In the genomic region with DNA sequence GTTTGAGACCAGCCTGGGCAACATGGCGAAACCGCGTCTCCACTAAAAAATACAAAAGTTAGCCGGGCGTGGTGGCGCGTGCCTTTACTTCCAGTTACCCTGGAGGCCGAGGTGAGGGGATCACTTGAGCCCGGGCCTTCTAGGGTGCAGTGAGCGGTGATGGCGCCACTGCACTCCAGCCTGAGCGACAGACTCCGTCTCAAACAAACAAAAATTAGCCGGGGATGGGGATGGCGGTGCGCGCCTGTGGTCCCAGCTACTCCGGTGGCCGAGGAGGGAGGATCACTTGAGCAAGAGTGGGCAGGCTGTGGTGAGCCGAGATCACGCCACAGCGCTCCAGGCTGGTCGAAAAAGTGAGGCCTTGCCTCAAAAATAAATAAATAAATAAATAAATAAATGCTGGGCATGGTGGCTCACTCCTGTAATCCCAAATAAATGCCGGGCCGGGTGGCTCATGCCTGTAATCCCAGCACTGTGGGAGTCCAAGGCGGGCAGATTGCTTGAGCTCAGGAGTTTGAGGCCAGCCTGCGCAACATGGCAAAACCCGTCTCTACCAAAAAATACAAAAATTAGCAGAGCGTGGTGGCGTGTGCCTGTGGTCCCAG, we compare ENCODE assay signal across 19 cellular contexts. TPM values are rescaled to one million over a fixed set of nuclear protein-coding genes. Genes with fewer than 3 reads are reported as not detected.
DNase-seq lines count a peak whose midpoint lies in the region; ATAC-seq, FAIRE-seq and TF ChIP-seq lines count a peak whose summit lies in the region.
"Had no signal": no experiment of that assay in that cellular context is flagged by ENCODE, and none has a peak within 500 bp of the region (broad histone marks: within the 10 kb centered on the region; RNA-seq: fewer than 3 reads in every experiment).

No MANE protein-coding gene starts in this region.

- H3K9me3 ChIP-seq in K562 (replicated peaks; ENCODE audit: control insufficient read depth, insufficient read depth, low read depth, low read length), result no peaks in the 10 kb centered on the region
- no peaks in the 10 kb centered on the region for H3K9me3 ChIP-seq in stomach smooth muscle (ENCODE audit: control insufficient read depth in 2 of 2, low read length in 2 of 2)
- H3K9me3 ChIP-seq: ascending aorta, suprapubic skin had no signal

- H2AFZ ChIP-seq in K562 (ENCODE audit: low read depth, low read length), result peak overlapping the region; percentile 93

- H3K27ac ChIP-seq in K562 (ENCODE audit: extremely low read depth, low read depth, low read length) (peak overlapping the region; percentile 84; the same call in 2 of the 3 replicates), stomach smooth muscle (ENCODE audit: low read length) (peak overlapping the region; percentile 53)
- H3K27ac ChIP-seq: BLaER1, WERI-Rb-1 had no signal

- TF ChIP-seq EP300 in K562 (IDR thresholded peaks at IDR 0.05; ENCODE audit: low read length), result no peak

- H3K27ac Mint-ChIP-seq in activated CD8-positive, alpha-beta T cell treated with anti-CD3 and anti-CD28 coated beads for 36 hours, result peak overlapping the region; percentile 81
- no peak overlapping the region for H3K27ac Mint-ChIP-seq in activated CD8-positive, alpha-beta T cell treated with anti-CD3 and anti-CD28 coated beads, Interleukin-2, amount 10 ng/mL, durations not matched to agents 7 days and 5 days
- H3K27ac Mint-ChIP-seq in naive thymus-derived CD8-positive, alpha-beta T cell, result peak overlapping the region in 7 of 10 donors; percentile 73 to 96 (median 89)
- H3K27ac Mint-ChIP-seq: T-helper 1 cell treated with Interleukin-12 subunit alpha and Interleukin-12 subunit beta and Interleukin-4 antibody, amounts not matched to agents 30 μg/mL and 1 μg/mL, for 36 hours had no signal

- WGBS in K562 (ENCODE audit: insufficient coverage, low coverage, missing lambda C conversion rate), result 95% methylated on average over 26 of the region's 30 CpGs

- peaks cover 8% of the 10 kb centered on the region for H4K20me1 ChIP-seq in K562 (replicated peaks; ENCODE audit: control insufficient read depth, insufficient read depth, low read length)
- H4K20me1 ChIP-seq: BLaER1 had no signal

- no peaks in the 10 kb centered on the region for H3K79me2 ChIP-seq in K562 (ENCODE audit: control insufficient read depth, insufficient read depth, low read length)

- POLR2A ChIA-PET in activated CD8-positive, alpha-beta T cell treated with anti-CD3 and anti-CD28 coated beads for 36 hours (lab: Charles Lee), result interaction anchor here (0.6 to 2.3 kb wide), 3 partner anchors 15 to 80 kb away, joined by 3 to 10 read pairs (median 4); no protein-coding TSS in a partner anchor
- POLR2A ChIA-PET in activated CD8-positive, alpha-beta T cell treated with anti-CD3 and anti-CD28 coated beads, Interleukin-2, amount 10 ng/mL, durations not matched to agents 7 days and 5 days (lab: Charles Lee), result no interaction called here
- POLR2A ChIA-PET in K562 (lab: Yijun Ruan, JAX), result interaction anchor here (0.8 to 2.0 kb wide), 3 partner anchors 16 to 160 kb away, joined by 3 to 6 read pairs (median 5); partner anchors contain the start of gene NSD1
- POLR2A ChIA-PET in naive thymus-derived CD8-positive, alpha-beta T cell (lab: Charles Lee), result interaction anchor here (0.7 to 3.7 kb wide), 4 partner anchors 12 to 161 kb away, joined by 3 to 43 read pairs (median 5); partner anchors contain the start of gene NSD1

- H3K27me3 ChIP-seq in K562 (ENCODE audit: control insufficient read depth in 2 of 2, insufficient read depth in 2 of 2, low read length in 2 of 2) (no peaks in the 10 kb centered on the region), stomach smooth muscle (ENCODE audit: control insufficient read depth in 1 of 2, insufficient read depth in 2 of 2, low read length in 2 of 2) (no peaks in the 10 kb centered on the region)
- H3K27me3 ChIP-seq: ascending aorta, BLaER1, suprapubic skin had no signal

- no peak for DNase-seq in activated CD8-positive, alpha-beta T cell treated with anti-CD3 and anti-CD28 coated beads for 36 hours
- DNase-seq in activated CD8-positive, alpha-beta T cell treated with anti-CD3 and anti-CD28 coated beads, Interleukin-2, amount 10 ng/mL, durations not matched to agents 7 days and 5 days, result no peak
- DNase-seq in K562 (ENCODE audit: extremely low read depth in 1 of 4, low spot score in 3 of 4), result no peak
- no peak for DNase-seq in naive thymus-derived CD8-positive, alpha-beta T cell
- DNase-seq in T-helper 1 cell, result no peak
- DNase-seq: NCI-H1417 treated with DMSO at 0.1 percent for 48 hours, NCI-H2171, NCI-H69, OCI-M1, SHP77 treated with DMSO at 0.1 percent for 48 hours, WERI-Rb-1 had no signal

- no peak for TF ChIP-seq POLR2A in K562 (conservative IDR thresholded peaks at IDR 0.05)

- FAIRE-seq in K562 (lab: Jason Lieb, UNC), result no peak
- FAIRE-seq: GM12878 had no signal

- no peak for TF ChIP-seq CTCF in activated CD8-positive, alpha-beta T cell treated with anti-CD3 and anti-CD28 coated beads for 36 hours (IDR thresholded peaks at IDR 0.05)
- TF ChIP-seq CTCF in K562 (IDR thresholded peaks at IDR 0.05 in 2 of 3, conservative IDR thresholded peaks at IDR 0.05 in 1 of 3; ENCODE audit: insufficient read depth in 2 of 3, low read depth in 1 of 3, low read length in 3 of 3), result no peak

- ATAC-seq in activated CD8-positive, alpha-beta T cell treated with anti-CD3 and anti-CD28 coated beads for 36 hours, result no peak
- ATAC-seq in activated CD8-positive, alpha-beta T cell treated with anti-CD3 and anti-CD28 coated beads, Interleukin-2, amount 10 ng/mL, durations not matched to agents 7 days and 5 days, result no peak
- ATAC-seq in K562 (no peak), esophagus mucosa (no peak), GM21529 (IDR thresholded peaks at IDR 0.05; ENCODE audit: unreplicated experiment) (no peak)
- no peak for ATAC-seq in naive thymus-derived CD8-positive, alpha-beta T cell

- no peak overlapping the region for H3K4me3 ChIP-seq in K562
- H3K4me3 ChIP-seq in stomach smooth muscle (ENCODE audit: low read length in 2 of 2), result no peak overlapping the region
- H3K4me3 ChIP-seq: BLaER1, GM12878 had no signal

- no peaks in the 10 kb centered on the region for H3K9me1 ChIP-seq in K562 (ENCODE audit: control insufficient read depth, insufficient read depth, low read length)

- H3K4me1 ChIP-seq in K562 (replicated peaks in 1 of 2; ENCODE audit: control insufficient read depth in 2 of 2, insufficient read depth in 2 of 2, low read length in 2 of 2) (peaks cover 15 to 29% of the 10 kb centered on the region in 2 experiments; a peak in 4 of 5 replicates), stomach smooth muscle (ENCODE audit: control insufficient read depth, insufficient read depth, low read length) (peaks cover 14% of the 10 kb centered on the region)

- no peaks in the 10 kb centered on the region for H3K9me3 Mint-ChIP-seq in activated CD8-positive, alpha-beta T cell treated with anti-CD3 and anti-CD28 coated beads for 36 hours
- no peaks in the 10 kb centered on the region for H3K9me3 Mint-ChIP-seq in activated CD8-positive, alpha-beta T cell treated with anti-CD3 and anti-CD28 coated beads, Interleukin-2, amount 10 ng/mL, durations not matched to agents 7 days and 5 days (ENCODE audit: insufficient read depth)
- H3K9me3 Mint-ChIP-seq in naive thymus-derived CD8-positive, alpha-beta T cell, result no peaks in the 10 kb centered on the region
- H3K9me3 Mint-ChIP-seq: T-helper 1 cell treated with Interleukin-12 subunit alpha and Interleukin-12 subunit beta and Interleukin-4 antibody, amounts not matched to agents 30 μg/mL and 1 μg/mL, for 36 hours had no signal

- H3K36me3 Mint-ChIP-seq in activated CD8-positive, alpha-beta T cell treated with anti-CD3 and anti-CD28 coated beads for 36 hours (ENCODE audit: low read depth), result no peaks in the 10 kb centered on the region
- H3K36me3 Mint-ChIP-seq in activated CD8-positive, alpha-beta T cell treated with anti-CD3 and anti-CD28 coated beads, Interleukin-2, amount 10 ng/mL, durations not matched to agents 7 days and 5 days (ENCODE audit: low read depth), result peaks cover 3% of the 10 kb centered on the region
- no peaks in the 10 kb centered on the region for H3K36me3 Mint-ChIP-seq in naive thymus-derived CD8-positive, alpha-beta T cell

- peak overlapping the region; percentile 76 to 78; a peak in 2 of 4 replicates for H3K9ac ChIP-seq in K562 (ENCODE audit: insufficient read depth in 1 of 2, low read depth in 2 of 2, low read length in 2 of 2)
- peak overlapping the region in 1 of 2 donors; percentile 67 for H3K9ac ChIP-seq in stomach smooth muscle (ENCODE audit: low read length in 2 of 2)
- H3K9ac ChIP-seq: BLaER1 had no signal

- no peaks in the 10 kb centered on the region for H3K27me3 Mint-ChIP-seq in activated CD8-positive, alpha-beta T cell treated with anti-CD3 and anti-CD28 coated beads for 36 hours
- no peaks in the 10 kb centered on the region for H3K27me3 Mint-ChIP-seq in activated CD8-positive, alpha-beta T cell treated with anti-CD3 and anti-CD28 coated beads, Interleukin-2, amount 10 ng/mL, durations not matched to agents 7 days and 5 days (ENCODE audit: low read depth)
- no peaks in the 10 kb centered on the region for H3K27me3 Mint-ChIP-seq in naive thymus-derived CD8-positive, alpha-beta T cell

- no peak overlapping the region for H3K4me2 ChIP-seq in K562 (ENCODE audit: insufficient read depth, low read length)

- peaks cover 15% of the 10 kb centered on the region for H3K4me1 Mint-ChIP-seq in activated CD8-positive, alpha-beta T cell treated with anti-CD3 and anti-CD28 coated beads for 36 hours (ENCODE audit: low read depth)
- H3K4me1 Mint-ChIP-seq in activated CD8-positive, alpha-beta T cell treated with anti-CD3 and anti-CD28 coated beads, Interleukin-2, amount 10 ng/mL, durations not matched to agents 7 days and 5 days (ENCODE audit: low read depth), result peaks cover 27% of the 10 kb centered on the region
- peaks cover 7 to 27% (median 19%) of the 10 kb centered on the region in 4 donors for H3K4me1 Mint-ChIP-seq in naive thymus-derived CD8-positive, alpha-beta T cell

- BruUV-seq in K562 (replicated peaks; lab: Mats Ljungman, UMichigan), result no TSS peak

- in situ Hi-C loops in K562 (cut with MboI), result loop anchor here (10.0 to 25.0 kb wide), 2 partner anchors 337 to 1380 kb away; no protein-coding TSS in a partner anchor

- H3K4me3 Mint-ChIP-seq in activated CD8-positive, alpha-beta T cell treated with anti-CD3 and anti-CD28 coated beads for 36 hours, result no peak overlapping the region
- H3K4me3 Mint-ChIP-seq in activated CD8-positive, alpha-beta T cell treated with anti-CD3 and anti-CD28 coated beads, Interleukin-2, amount 10 ng/mL, durations not matched to agents 7 days and 5 days, result no peak overlapping the region
- H3K4me3 Mint-ChIP-seq in naive thymus-derived CD8-positive, alpha-beta T cell, result peak overlapping the region in 5 of 10 donors; percentile 66 to 83 (median 82)

- H3K36me3 ChIP-seq in K562 (ENCODE audit: control insufficient read depth, insufficient read depth, low read length) (no peaks in the 10 kb centered on the region), stomach smooth muscle (ENCODE audit: control insufficient read depth in 2 of 2, insufficient read depth in 2 of 2, low read length in 2 of 2) (no peaks in the 10 kb centered on the region)
- H3K36me3 ChIP-seq: ascending aorta, BLaER1, suprapubic skin, WERI-Rb-1 had no signal

- CTCF ChIA-PET in activated CD8-positive, alpha-beta T cell treated with anti-CD3 and anti-CD28 coated beads for 36 hours (lab: Charles Lee), result interaction anchor here (0.7 to 2.4 kb wide), 3 partner anchors 12 to 413 kb away, joined by 4 to 8 read pairs (median 7); no protein-coding TSS in a partner anchor
- CTCF ChIA-PET in activated CD8-positive, alpha-beta T cell treated with anti-CD3 and anti-CD28 coated beads, Interleukin-2, amount 10 ng/mL, durations not matched to agents 7 days and 5 days (lab: Charles Lee), result interaction anchor here (1.6 to 1.7 kb wide), 2 partner anchors 11 to 458 kb away, joined by 5 to 6 read pairs; no protein-coding TSS in a partner anchor
- CTCF ChIA-PET in K562 (lab: Yijun Ruan, JAX; ENCODE audit: low intra/inter-chr PET ratio), result no interaction called here

- intact Hi-C loops in activated CD8-positive, alpha-beta T cell treated with anti-CD3 and anti-CD28 coated beads for 36 hours (cut with micrococcal nuclease), result loop anchor here (10.0 kb wide), 1 partner anchor 107 kb away; no protein-coding TSS in a partner anchor
- intact Hi-C loops in K562 (cut with micrococcal nuclease), result loop anchor here (10.0 kb wide), 2 partner anchors 223 to 247 kb away; partner anchors contain the start of gene HK3

- no peak for TF ChIP-seq RAD21 in K562 (CRISPR knock-in tag; conservative IDR thresholded peaks at IDR 0.05 in 1 of 2, IDR thresholded peaks at IDR 0.05 in 1 of 2)

RNA-seq across cellular contexts. Expression of gene NSD1, which starts 16.0 kb away (rescaled TPM):
- 10 to 100 TPM; 60.1 to 64.8 TPM for total RNA-seq in activated CD8-positive, alpha-beta T cell treated with anti-CD3 and anti-CD28 coated beads for 36 hours
- total RNA-seq in activated CD8-positive, alpha-beta T cell treated with anti-CD3 and anti-CD28 coated beads, Interleukin-2, amount 10 ng/mL, durations not matched to agents 7 days and 5 days, result 10 to 100 TPM; 91.8 to 98.4 TPM
- total RNA-seq in K562 (2011; cell fraction: chromatin; rRNA removed; ENCODE audit: low replicate concordance), result 86.2 and 191 TPM in 2 replicates
- 42.7 and 55.9 TPM in 2 replicates for total RNA-seq in K562 (2011; cell fraction: nucleolus; rRNA removed)
- 72.0 and 78.1 TPM in 2 replicates for total RNA-seq in K562 (2011; cell fraction: nucleoplasm; rRNA removed)
- total RNA-seq in K562 (2014; rRNA removed), result 27.7 and 29.5 TPM in 2 replicates
- total RNA-seq in K562 (2014; rRNA removed; fragmentation: Illumina TruSeq; extraction: Trizol), result 36.7 and 45.4 TPM in 2 replicates
- 39.1 TPM in 2 replicates for total RNA-seq in K562 (2015; rRNA removed; fragmentation: Illumina TruSeq; extraction: Trizol)
- 51.0 and 54.3 TPM in 2 replicates for total RNA-seq in K562 (2021)
- 13.9 and 15.7 TPM in 2 replicates for polyA plus RNA-seq in K562 (2011; rRNA removed)
- polyA plus RNA-seq in K562 (2011; cell fraction: cytosol; rRNA removed), result 8.4 and 10.3 TPM in 2 replicates
- polyA plus RNA-seq in K562 (2011; cell fraction: nucleus; rRNA removed), result 19.7 and 21.4 TPM in 2 replicates
- polyA plus RNA-seq in K562 (2012), result 16.7 and 20.4 TPM in 2 replicates
- 20.9 and 24.7 TPM in 2 replicates for polyA plus RNA-seq in K562 (2014; fragmentation: Illumina TruSeq; extraction: Trizol)
- 1 to 10 TPM; 3.8 to 5.5 TPM for polyA plus RNA-seq in K562 (2014; fragmentation: Nextera tagmentation; extraction: Ambion mirVana)
- polyA plus RNA-seq in K562 (2014; rRNA removed), result 12.4 and 15.8 TPM in 2 replicates
- 50.9 and 58.5 TPM in 2 replicates for polyA minus RNA-seq in K562 (2011; rRNA and poly(A)+ RNA removed)
- 27.5 and 32.6 TPM in 2 replicates for polyA minus RNA-seq in K562 (2011; cell fraction: cytosol; rRNA and poly(A)+ RNA removed)
- 31.2 and 53.8 TPM in 2 replicates for polyA minus RNA-seq in K562 (2011; cell fraction: nucleus; rRNA and poly(A)+ RNA removed)
- 100 to 1,000 TPM; 118 to 130 TPM for total RNA-seq in naive thymus-derived CD8-positive, alpha-beta T cell
- polyA plus RNA-seq in naive thymus-derived CD8-positive, alpha-beta T cell, result 10 to 100 TPM; 25.0 to 43.1 (median 42.7) TPM
- 53.8 TPM for total RNA-seq in esophagus mucosa

RNA-seq across cellular contexts. Expression of gene FGFR4, which starts 30.8 kb away (rescaled TPM):
- total RNA-seq in activated CD8-positive, alpha-beta T cell treated with anti-CD3 and anti-CD28 coated beads for 36 hours, result 1 to 10 TPM; 1.3 to 2.2 TPM
- 1 to 10 TPM in 1 of 2 experiments, under 1 TPM in 1; 0.53 to 1.9 TPM for total RNA-seq in activated CD8-positive, alpha-beta T cell treated with anti-CD3 and anti-CD28 coated beads, Interleukin-2, amount 10 ng/mL, durations not matched to agents 7 days and 5 days
- 41.6 and 132 TPM in 2 replicates for total RNA-seq in K562 (2011; cell fraction: chromatin; rRNA removed; ENCODE audit: low replicate concordance)
- total RNA-seq in K562 (2011; cell fraction: nucleolus; rRNA removed), result 128 and 136 TPM in 2 replicates
- 69.4 and 76.7 TPM in 2 replicates for total RNA-seq in K562 (2011; cell fraction: nucleoplasm; rRNA removed)
- total RNA-seq in K562 (2014; rRNA removed) (19.1 and 25.8 TPM in 2 replicates), K562 (2014; rRNA removed; fragmentation: Illumina TruSeq; extraction: Trizol) (2.5 and 5.2 TPM in 2 replicates), K562 (2015; rRNA removed; fragmentation: Illumina TruSeq; extraction: Trizol) (7.5 and 7.8 TPM in 2 replicates), K562 (2021) (32.2 and 35.4 TPM in 2 replicates), esophagus mucosa (2.7 TPM)
- polyA plus RNA-seq in K562 (2011; rRNA removed) (14.8 and 21.0 TPM in 2 replicates), K562 (2014; fragmentation: Illumina TruSeq; extraction: Trizol) (7.0 and 15.9 TPM in 2 replicates), K562 (2014; fragmentation: Nextera tagmentation; extraction: Ambion mirVana) (under 1 TPM; 0.76 to 0.89 TPM), K562 (2014; rRNA removed) (17.9 and 24.9 TPM in 2 replicates)
- 21.8 and 41.8 TPM in 2 replicates for polyA plus RNA-seq in K562 (2011; cell fraction: cytosol; rRNA removed)
- polyA plus RNA-seq in K562 (2011; cell fraction: nucleus; rRNA removed), result 77.2 and 115 TPM in 2 replicates
- 11.4 and 14.2 TPM in 2 replicates for polyA plus RNA-seq in K562 (2012)
- 7.1 and 8.8 TPM in 2 replicates for polyA minus RNA-seq in K562 (2011; rRNA and poly(A)+ RNA removed)
- 19.2 and 19.8 TPM in 2 replicates for polyA minus RNA-seq in K562 (2011; cell fraction: cytosol; rRNA and poly(A)+ RNA removed)
- 29.4 and 31.4 TPM in 2 replicates for polyA minus RNA-seq in K562 (2011; cell fraction: nucleus; rRNA and poly(A)+ RNA removed)
- 1 to 10 TPM; 1.8 to 3.0 TPM for total RNA-seq in naive thymus-derived CD8-positive, alpha-beta T cell
- polyA plus RNA-seq in naive thymus-derived CD8-positive, alpha-beta T cell, result under 1 TPM in 2 of 3 donors, not detected in 1; 0.23 to 0.76 TPM
